In genomic region chr5:73367650-73368049, GRCh38 we compare ENCODE assay signal across 20 cellular contexts.
DNase-seq lines count a peak whose midpoint lies in the region; ATAC-seq and TF ChIP-seq lines count a peak whose summit lies in the region.
"Had no signal": no experiment of that assay in that cellular context is flagged by ENCODE, and none has a peak within 500 bp of the region (broad histone marks: within the 10 kb centered on the region; RNA-seq: fewer than 3 reads in every experiment).

No MANE protein-coding gene starts in this region.

- WGBS in mammary epithelial cell (ENCODE audit: low coverage, missing lambda C conversion rate), result 93% methylated on average over 2 of the region's 2 CpGs

- no TSS peak for BruUV-seq in mammary epithelial cell (replicated peaks; lab: Mats Ljungman, UMichigan)
- BruUV-seq in Panc1 (replicated peaks; lab: Mats Ljungman, UMichigan), result no TSS peak

- H3K4me2 ChIP-seq in mammary epithelial cell (ENCODE audit: insufficient read depth, low read depth, low read length), result no peak overlapping the region

- POLR2A ChIA-PET in Panc1 (lab: Charles Lee), result interaction anchor here (0.7 kb wide), 1 partner anchor 11 kb away, joined by 5 read pairs; no protein-coding TSS in a partner anchor

- H3K36me3 ChIP-seq in mammary epithelial cell (ENCODE audit: insufficient read depth, low read length) (no peaks in the 10 kb centered on the region), breast epithelium (no peaks in the 10 kb centered on the region), Panc1 (ENCODE audit: control insufficient read depth, insufficient read depth, low read length) (no peaks in the 10 kb centered on the region)
- H3K36me3 ChIP-seq: heart left ventricle, stomach had no signal

- H3K27ac ChIP-seq in mammary epithelial cell (ENCODE audit: insufficient read depth, low read depth, low read length), result no peak overlapping the region
- no peak overlapping the region for H3K27ac ChIP-seq in breast epithelium
- peak overlapping the region; percentile 89 for H3K27ac ChIP-seq in Panc1 (ENCODE audit: low read length)
- H3K27ac ChIP-seq: heart left ventricle, stomach, VCaP had no signal

- H3K9me3 ChIP-seq in mammary epithelial cell (replicated peaks; ENCODE audit: insufficient read depth, low read length) (no peaks in the 10 kb centered on the region), breast epithelium (no peaks in the 10 kb centered on the region), Panc1 (ENCODE audit: control insufficient read depth, insufficient read depth, low read depth, low read length) (no peaks in the 10 kb centered on the region)
- H3K9me3 ChIP-seq: heart left ventricle, stomach had no signal

- TF ChIP-seq CTCF in mammary epithelial cell (conservative IDR thresholded peaks at IDR 0.05 in 1 of 2, IDR thresholded peaks at IDR 0.05 in 1 of 2; ENCODE audit: extremely low read depth in 1 of 2, insufficient read depth in 1 of 2, low read depth in 1 of 2, low read length in 2 of 2) (no peak), breast epithelium (IDR thresholded peaks at IDR 0.05) (no peak), Panc1 (IDR thresholded peaks at IDR 0.05) (no peak)

- peak overlapping the region; percentile 2 for H2AFZ ChIP-seq in mammary epithelial cell (ENCODE audit: low read depth, low read length)

- DNase-seq in mammary epithelial cell, result no peak
- DNase-seq in breast epithelium (ENCODE audit: low spot score in 2 of 2), result no peak
- no peak for DNase-seq in Panc1 (ENCODE audit: low read depth, low spot score)
- DNase-seq in dedifferentiated amniotic fluid mesenchymal stem cell (ENCODE audit: extremely low spot score), result peak; percentile 26
- no peak for DNase-seq in DMS79 (lab: John Stamatoyannopoulos, UW)
- DNase-seq in stimulated activated CD4-positive, alpha-beta T cell treated with anti-CD3 and anti-CD28 coated beads, Interleukin-4, amount 100 ng/mL, for 1 hour, result no peak
- no peak for DNase-seq in stimulated activated CD4-positive, alpha-beta T cell treated with anti-CD3 and anti-CD28 coated beads, Interleukin-1b, Interleukin-23, amount 100 ng/mL, for 48 hours
- DNase-seq: activated CD4-positive, alpha-beta T cell treated with anti-CD3 and anti-CD28 coated beads, Interleukin-2, amount 10 ng/mL, durations not matched to agents 24 days and 14 days; activated CD8-positive, alpha-beta memory T cell treated with anti-CD3 and anti-CD28 coated beads, Interleukin-2, amount 10 ng/mL, durations not matched to agents 7 days and 5 days; activated naive CD4-positive, alpha-beta T cell treated with anti-CD3 and anti-CD28 coated beads, Interleukin-2, amount 50 U/mL, for 16 hours; anterior cingulate cortex; CD8-positive, alpha-beta memory T cell; DMS153; GF-D8; heart left ventricle; NCI-H1694 treated with DMSO at 0.1 percent for 48 hours; stimulated activated CD8-positive, alpha-beta memory T cell treated with anti-CD3 and anti-CD28 coated beads, Interleukin-4, amount 100 ng/mL, for 48 hours; stomach had no signal

- CTCF ChIA-PET in mammary epithelial cell (lab: Charles Lee; ENCODE audit: low non-redundant PET) (no interaction called here), Panc1 (lab: Charles Lee) (no interaction called here)

- dilution Hi-C loops in mammary epithelial cell (cut with HindIII; ENCODE audit: low sequenced_read_pairs), result loop anchor here (5.0 kb wide), 1 partner anchor 50 kb away; no protein-coding TSS in a partner anchor

- no peak for ATAC-seq in Panc1
- no peak for ATAC-seq in GM18502 (IDR thresholded peaks at IDR 0.05; ENCODE audit: poor library complexity, unreplicated experiment)
- ATAC-seq: activated CD8-positive, alpha-beta memory T cell treated with anti-CD3 and anti-CD28 coated beads, Interleukin-2, amount 10 ng/mL, durations not matched to agents 7 days and 5 days; heart left ventricle had no signal

- in situ Hi-C loops in mammary epithelial cell (cut with MboI; ENCODE audit: low sequenced_read_pairs in 2 of 2), result loop anchor here in 1 of 2 donors (5.0 kb wide), 1 partner anchor 40 kb away; no protein-coding TSS in a partner anchor
- in situ Hi-C loops in Panc1 (cut with HindIII; ENCODE audit: low pct_unique_long_range_greater_than_20kb, low sequenced_read_pairs), result no loop called here

- no peaks in the 10 kb centered on the region for H4K20me1 ChIP-seq in mammary epithelial cell (ENCODE audit: insufficient read depth, low read length)

- peaks cover 65% of the 10 kb centered on the region for H3K4me1 ChIP-seq in mammary epithelial cell (ENCODE audit: insufficient read depth, low read length)
- no peaks in the 10 kb centered on the region for H3K4me1 ChIP-seq in breast epithelium
- peaks cover 73% of the 10 kb centered on the region for H3K4me1 ChIP-seq in Panc1 (ENCODE audit: control insufficient read depth, insufficient read depth, low read length)
- H3K4me1 ChIP-seq: heart left ventricle had no signal

- H3K27me3 ChIP-seq in mammary epithelial cell (ENCODE audit: insufficient read depth, low read length) (no peaks in the 10 kb centered on the region), breast epithelium (no peaks in the 10 kb centered on the region), Panc1 (ENCODE audit: control insufficient read depth, insufficient read depth, low read length) (no peaks in the 10 kb centered on the region)

- intact Hi-C loops in mammary epithelial cell (cut with micrococcal nuclease) (loop anchor here (10.0 kb wide), 1 partner anchor 283 kb away; no protein-coding TSS in a partner anchor), breast epithelium (cut with DNase I; ENCODE audit: low total_unique reads) (no loop called here), Panc1 (cut with micrococcal nuclease; ENCODE audit: unreplicated experiment) (loop anchor here (10.0 kb wide), 1 partner anchor 153 kb away; no protein-coding TSS in a partner anchor)

- H3K9ac ChIP-seq in mammary epithelial cell (ENCODE audit: insufficient read depth, low read length), result no peak overlapping the region

- H3K4me3 ChIP-seq in mammary epithelial cell (replicated peaks in 1 of 3; ENCODE audit: insufficient read depth in 1 of 3, low read depth in 2 of 3, low read length in 3 of 3) (no peak overlapping the region), breast epithelium (no peak overlapping the region), Panc1 (ENCODE audit: low read depth in 2 of 2, low read length in 2 of 2) (no peak overlapping the region)
- H3K4me3 ChIP-seq: heart left ventricle, stomach had no signal

- H3K79me2 ChIP-seq in mammary epithelial cell (ENCODE audit: insufficient read depth, low read length), result no peaks in the 10 kb centered on the region

- no peak for TF ChIP-seq POLR2A in breast epithelium (IDR thresholded peaks at IDR 0.05)
